19 cellular contexts compared by ENCODE assay signal in genomic region chr3:9147896-9148267, GRCh38.
DNase-seq lines count a peak whose midpoint lies in the region; ATAC-seq and TF ChIP-seq lines count a peak whose summit lies in the region.
"Had no signal": no experiment of that assay in that cellular context is flagged by ENCODE, and none has a peak within 500 bp of the region (broad histone marks: within the 10 kb centered on the region; RNA-seq: fewer than 3 reads in every experiment).

No MANE protein-coding gene starts in this region.

- intact Hi-C loops in sciatic nerve (cut with DNase I) (no loop called here), transverse colon (cut with DNase I; ENCODE audit: low total_unique reads) (no loop called here)

- H3K36me3 ChIP-seq in HEK293 (ENCODE audit: control insufficient read depth in 2 of 2, insufficient read depth in 1 of 2, low read length in 2 of 2) = no peaks in the 10 kb centered on the region
- H3K36me3 ChIP-seq in transverse colon = no peaks in the 10 kb centered on the region

- CTCF ChIA-PET in HEK293 (lab: Yijun Ruan, JAX) = no interaction called here

- peak overlapping the region; percentile 8 for H3K27ac Mint-ChIP-seq in mesothelial cell of epicardium
- H3K27ac Mint-ChIP-seq: CD4-positive, alpha-beta T cell had no signal

- DNase-seq in mesothelial cell of epicardium (ENCODE audit: low spot score in 2 of 2, unreplicated experiment in 2 of 2) (no peak), sciatic nerve (ENCODE audit: low spot score) (peak; percentile 5), transverse colon (no peak), omental fat pad (ENCODE audit: low spot score) (no peak), NCI-H1436 (lab: John Stamatoyannopoulos, UW) (no peak)
- DNase-seq: CD4-positive, alpha-beta T cell; IMR-90; NCI-H1092; NCI-H1436 treated with DMSO at 0.1 percent for 48 hours; NCI-H187 treated with DMSO at 0.1 percent for 48 hours; NCI-H524 treated with DMSO at 0.1 percent for 48 hours; NCI-H82; SHP77 had no signal

- TF ChIP-seq EP300 in transverse colon (IDR thresholded peaks at IDR 0.05; ENCODE audit: low read depth) = no peak

- TF ChIP-seq POLR2A in transverse colon (IDR thresholded peaks at IDR 0.05) = no peak

- H3K9me3 ChIP-seq in HEK293 (ENCODE audit: control insufficient read depth, insufficient read depth, low read depth, low read length) (no peaks in the 10 kb centered on the region), transverse colon (peaks cover 0 to 10% of the 10 kb centered on the region in 2 donors)

- H3K9me3 Mint-ChIP-seq in mesothelial cell of epicardium = peaks cover 29% of the 10 kb centered on the region

- peaks cover 33% of the 10 kb centered on the region for H3K4me1 Mint-ChIP-seq in mesothelial cell of epicardium

- no peak overlapping the region for H3K27ac ChIP-seq in HEK293 (ENCODE audit: extremely low read depth, low read depth, low read length)
- H3K27ac ChIP-seq in VCaP = peak overlapping the region; percentile 78; the same call in 1 of the 2 replicates
- no peak overlapping the region for H3K27ac ChIP-seq in transverse colon
- H3K27ac ChIP-seq: BLaER1, PC-9 had no signal

- WGBS in transverse colon (ENCODE audit: low coverage in 1 of 2), 2 donors = 79 to 83% methylated on average over 1 to 7 of the region's 7 CpGs

- H3K27me3 ChIP-seq in transverse colon = no peaks in the 10 kb centered on the region
- H3K27me3 ChIP-seq: BLaER1 had no signal

- ATAC-seq in sciatic nerve = no peak
- no peak for ATAC-seq in omental fat pad (ENCODE audit: low FRiP score)
- no peak for ATAC-seq in HG02588 (IDR thresholded peaks at IDR 0.05; ENCODE audit: unreplicated experiment)
- ATAC-seq: HCT116 had no signal

- H3K4me3 Mint-ChIP-seq in mesothelial cell of epicardium = no peak overlapping the region
- H3K4me3 Mint-ChIP-seq: CD4-positive, alpha-beta T cell had no signal

- H3K4me1 ChIP-seq in HEK293 (ENCODE audit: control insufficient read depth, insufficient read depth, low read length) = no peaks in the 10 kb centered on the region
- no peaks in the 10 kb centered on the region for H3K4me1 ChIP-seq in transverse colon

- POLR2A ChIA-PET in HEK293 (lab: Yijun Ruan, JAX) = no interaction called here

- H3K4me3 ChIP-seq in HEK293 (ENCODE audit: low read depth, low read length) = no peak overlapping the region
- H3K4me3 ChIP-seq in transverse colon = no peak overlapping the region
- H3K4me3 ChIP-seq: BLaER1, PC-9 had no signal

- in situ Hi-C loops in transverse colon (cut with MboI; ENCODE audit: low pct_ligation_motif_present in 1 of 4, low pct_unique_long_range_greater_than_20kb in 1 of 4, low sequenced_read_pairs in 3 of 4) = no loop called here

- no peaks in the 10 kb centered on the region for H3K27me3 Mint-ChIP-seq in mesothelial cell of epicardium (ENCODE audit: low read depth)
- H3K27me3 Mint-ChIP-seq: CD4-positive, alpha-beta T cell had no signal

- TF ChIP-seq CTCF in HEK293 (tag by site-specific recombination; IDR thresholded peaks at IDR 0.05) = no peak
- no peak for TF ChIP-seq CTCF in VCaP (conservative IDR thresholded peaks at IDR 0.05)
- no peak for TF ChIP-seq CTCF in mesothelial cell of epicardium (IDR thresholded peaks at IDR 0.05; ENCODE audit: unreplicated experiment)
- TF ChIP-seq CTCF in transverse colon (IDR thresholded peaks at IDR 0.05) = no peak
- TF ChIP-seq CTCF in omental fat pad (IDR thresholded peaks at IDR 0.05) = no peak

- peaks cover 37% of the 10 kb centered on the region for H3K36me3 Mint-ChIP-seq in mesothelial cell of epicardium

TF ChIP-seq in HEK293, 187 proteins besides CTCF, POLR2A, EP300 and RAD21:
- TF ChIP-seq ZNF600 (tag by site-specific recombination; IDR thresholded peaks at IDR 0.05) (no peak), EGR2 (tag by site-specific recombination; IDR thresholded peaks at IDR 0.05; ENCODE audit: low read depth) (peak; percentile 62; the same call in 1 of the 2 replicates), ZSCAN18 (tag by site-specific recombination; IDR thresholded peaks at IDR 0.05) (no peak), ZFHX2 (tag by site-specific recombination; conservative IDR thresholded peaks at IDR 0.05) (peak; percentile 25; the same call in 1 of the 2 replicates)
